ENCODE assay signal across 1 cellular context in the genomic region with DNA sequence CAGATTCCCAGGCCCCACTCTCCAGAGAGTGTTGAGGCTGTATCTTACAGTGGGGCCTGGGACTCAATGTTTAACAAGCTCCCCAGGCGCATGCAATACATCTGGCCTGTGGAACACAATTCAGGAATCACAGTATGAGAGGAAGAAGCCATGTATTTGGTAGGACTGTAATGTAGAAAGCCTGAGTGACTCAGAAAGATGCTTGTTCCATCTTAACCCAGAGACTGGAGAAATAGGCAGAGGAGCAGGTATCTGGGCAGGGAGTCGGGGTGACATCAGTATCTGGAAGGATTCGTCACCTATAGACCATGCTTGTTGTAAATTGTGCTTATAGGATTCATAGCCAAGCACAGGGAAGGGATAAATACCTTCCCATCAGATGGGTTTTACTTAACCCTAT.
TF ChIP-seq lines count a peak whose summit lies in the region.

No MANE protein-coding gene starts in this region.

TF ChIP-seq in H1, 55 proteins besides CTCF, POLR2A, EP300 and RAD21:
- no peak for TF ChIP-seq TEAD4 (IDR thresholded peaks at IDR 0.05; ENCODE audit: low read depth, low read length)
- no peak for TF ChIP-seq YY1 (IDR thresholded peaks at IDR 0.05; ENCODE audit: low read depth, low read length)
- TF ChIP-seq, protein P1, sequence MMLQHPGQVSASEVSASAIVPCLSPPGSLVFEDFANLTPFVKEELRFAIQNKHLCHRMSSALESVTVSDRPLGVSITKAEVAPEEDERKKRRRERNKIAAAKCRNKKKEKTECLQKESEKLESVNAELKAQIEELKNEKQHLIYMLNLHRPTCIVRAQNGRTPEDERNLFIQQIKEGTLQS (IDR thresholded peaks at IDR 0.05; ENCODE audit: insufficient read depth, low read depth, low read length) = no peak
- TF ChIP-seq SP1 (IDR thresholded peaks at IDR 0.05; ENCODE audit: low read depth, low read length) = no peak
- TF ChIP-seq HDAC2 (IDR thresholded peaks at IDR 0.05; ENCODE audit: borderline replicate concordance in 1 of 2, low read depth in 2 of 2, low read length in 2 of 2) = no peak
